Comparison of ENCODE assay signal across 8 cellular contexts in genomic region chr3:58471025-58471887, GRCh38. TPM values are rescaled to one million over a fixed set of nuclear protein-coding genes. Genes with fewer than 3 reads are reported as not detected.
DNase-seq lines count a peak whose midpoint lies in the region; ATAC-seq and TF ChIP-seq lines count a peak whose summit lies in the region.

No MANE protein-coding gene starts in this region.

- H3K9me3 ChIP-seq in neuronal stem cell (replicated peaks in 1 of 2; ENCODE audit: control insufficient read depth in 2 of 2, insufficient read depth in 1 of 2, low read depth in 1 of 2, low read length in 2 of 2): no peaks in the 10 kb centered on the region

- H3K4ac ChIP-seq in neuronal stem cell (ENCODE audit: low read length): no peak overlapping the region

- peaks cover 55% of the 10 kb centered on the region for H3K4me1 Mint-ChIP-seq in activated CD4-positive, alpha-beta T cell treated with anti-CD3 and anti-CD28 coated beads, Interleukin-2, amount 10 ng/mL, durations not matched to agents 7 days and 5 days

- H2AK5ac ChIP-seq in neuronal stem cell (ENCODE audit: low read depth, low read length): no peak overlapping the region

- H2BK12ac ChIP-seq in neuronal stem cell (ENCODE audit: low read length): no peak overlapping the region

- DNase-seq in activated CD4-positive, alpha-beta T cell treated with anti-CD3 and anti-CD28 coated beads for 4 hours: peak; percentile 9 to 22
- DNase-seq in activated CD4-positive, alpha-beta T cell treated with anti-CD3 and anti-CD28 coated beads, Interleukin-2, amount 50 U/mL, for 1 hour: no peak
- peak; percentile 73 to 92 for DNase-seq in NCI-H2081 (lab: John Stamatoyannopoulos, UW)
- DNase-seq in activated CD4-positive, alpha-beta T cell treated with anti-CD3 and anti-CD28 coated beads, Interleukin-2, amount 10 ng/mL, durations not matched to agents 7 days and 5 days: peak; percentile 69
- peak; percentile 78 for DNase-seq in epithelial cell of proximal tubule (ENCODE audit: low read depth)
- DNase-seq in neuronal stem cell (ENCODE audit: low spot score): no peak
- DNase-seq in 8988T: no peak

- CTCF ChIA-PET in activated CD4-positive, alpha-beta T cell treated with anti-CD3 and anti-CD28 coated beads, Interleukin-2, amount 10 ng/mL, durations not matched to agents 7 days and 5 days (lab: Charles Lee): interaction anchor here (0.6 to 4.4 kb wide), 8 partner anchors 8 to 213 kb away, joined by 3 to 22 read pairs (median 4); partner anchors contain the start of genes KCTD6 and PDHB

- H3K79me1 ChIP-seq in neuronal stem cell (ENCODE audit: low read depth, low read length): no peaks in the 10 kb centered on the region

- POLR2A ChIA-PET in activated CD4-positive, alpha-beta T cell treated with anti-CD3 and anti-CD28 coated beads, Interleukin-2, amount 10 ng/mL, durations not matched to agents 7 days and 5 days (lab: Charles Lee): interaction anchor here (0.5 kb wide), 2 partner anchors 408 to 782 kb away, joined by 7 to 8 read pairs; no protein-coding TSS in a partner anchor

- no CpG with 5 or more reads among the region's 10 CpGs for WGBS in neuronal stem cell (ENCODE audit: extremely low coverage in 2 of 2, insufficient read length in 2 of 2, insufficient replicate concordance in 1 of 2), 2 donors

- no peak overlapping the region for H4K91ac ChIP-seq in neuronal stem cell (ENCODE audit: low read depth, low read length, poor library complexity)

- H4K8ac ChIP-seq in neuronal stem cell (ENCODE audit: low read depth, low read length): no peak overlapping the region

- peak overlapping the region; percentile 41 for H3K18ac ChIP-seq in neuronal stem cell (ENCODE audit: low read length)

- H3K9ac ChIP-seq in neuronal stem cell (ENCODE audit: low read depth, low read length, poor library complexity): no peak overlapping the region

- H2BK5ac ChIP-seq in neuronal stem cell (ENCODE audit: low read length): no peak overlapping the region

- H3K27ac Mint-ChIP-seq in activated CD4-positive, alpha-beta T cell treated with anti-CD3 and anti-CD28 coated beads, Interleukin-2, amount 10 ng/mL, durations not matched to agents 7 days and 5 days: peak overlapping the region; percentile 92

- H2BK15ac ChIP-seq in neuronal stem cell (ENCODE audit: low read length): peak overlapping the region; percentile 34

- H3K4me3 ChIP-seq in epithelial cell of proximal tubule (ENCODE audit: low read depth, low read length) (no peak overlapping the region), neuronal stem cell (ENCODE audit: low read length in 2 of 2) (no peak overlapping the region)

- H3K23ac ChIP-seq in neuronal stem cell (ENCODE audit: low read depth, low read length, poor library complexity): no peak overlapping the region

- no peak overlapping the region for H2BK120ac ChIP-seq in neuronal stem cell (ENCODE audit: low read depth, low read length)

- H3K27me3 Mint-ChIP-seq in activated CD4-positive, alpha-beta T cell treated with anti-CD3 and anti-CD28 coated beads, Interleukin-2, amount 10 ng/mL, durations not matched to agents 7 days and 5 days: peaks cover 1% of the 10 kb centered on the region

- H3K4me2 ChIP-seq in neuronal stem cell (ENCODE audit: insufficient read depth, low read length, poor library complexity, severe bottlenecking): no peak overlapping the region

- peak overlapping the region; percentile 21 for H3K27ac ChIP-seq in neuronal stem cell (replicated peaks; ENCODE audit: low read length)

- H2AFZ ChIP-seq in neuronal stem cell (ENCODE audit: low read length): peak overlapping the region; percentile 82

- no peaks in the 10 kb centered on the region for H3K36me3 ChIP-seq in neuronal stem cell (replicated peaks in 1 of 2; ENCODE audit: control insufficient read depth in 2 of 2, insufficient read depth in 2 of 2, low read length in 2 of 2)

- H3K36me3 Mint-ChIP-seq in activated CD4-positive, alpha-beta T cell treated with anti-CD3 and anti-CD28 coated beads, Interleukin-2, amount 10 ng/mL, durations not matched to agents 7 days and 5 days (ENCODE audit: low read depth): peaks cover 2% of the 10 kb centered on the region

- no peak for ATAC-seq in HG03135 (IDR thresholded peaks at IDR 0.05; ENCODE audit: unreplicated experiment)

- TF ChIP-seq CTCF in epithelial cell of proximal tubule (conservative IDR thresholded peaks at IDR 0.05; ENCODE audit: low read depth, low read length): no peak

- H3K4me3 Mint-ChIP-seq in activated CD4-positive, alpha-beta T cell treated with anti-CD3 and anti-CD28 coated beads, Interleukin-2, amount 10 ng/mL, durations not matched to agents 7 days and 5 days: peak overlapping the region; percentile 23

- H3K9me3 Mint-ChIP-seq in activated CD4-positive, alpha-beta T cell treated with anti-CD3 and anti-CD28 coated beads, Interleukin-2, amount 10 ng/mL, durations not matched to agents 7 days and 5 days: no peaks in the 10 kb centered on the region

- peaks cover 18 to 25% of the 10 kb centered on the region in 2 donors for H3K4me1 ChIP-seq in neuronal stem cell (ENCODE audit: control insufficient read depth in 2 of 2, insufficient read depth in 1 of 2, low read depth in 1 of 2, low read length in 2 of 2)

- no peaks in the 10 kb centered on the region for H3K27me3 ChIP-seq in neuronal stem cell (ENCODE audit: control insufficient read depth in 3 of 3, insufficient read depth in 3 of 3, low read depth in 1 of 3, low read length in 3 of 3)

- H3K14ac ChIP-seq in neuronal stem cell (ENCODE audit: low read length): no peak overlapping the region

RNA-seq across cellular contexts. Expression of gene KCTD6, which starts 20.6 kb away (rescaled TPM):
- 10 to 100 TPM in 1 of 2 experiments, 1 to 10 TPM in 1; 7.7 to 10.8 TPM for total RNA-seq in activated CD4-positive, alpha-beta T cell treated with anti-CD3 and anti-CD28 coated beads, Interleukin-2, amount 10 ng/mL, durations not matched to agents 7 days and 5 days
- 7.7 and 7.9 TPM in 2 replicates for total RNA-seq in epithelial cell of proximal tubule
- 31.2 TPM for polyA plus RNA-seq in neuronal stem cell (2013, experiment 1 of 2)
- polyA plus RNA-seq in neuronal stem cell (2013, experiment 2 of 2): 30.7 TPM

RNA-seq across cellular contexts. Expression of gene PDHB, which starts 37.6 kb away (rescaled TPM):
- 10 to 100 TPM; 47.6 to 50.6 TPM for total RNA-seq in activated CD4-positive, alpha-beta T cell treated with anti-CD3 and anti-CD28 coated beads, Interleukin-2, amount 10 ng/mL, durations not matched to agents 7 days and 5 days
- total RNA-seq in epithelial cell of proximal tubule: 99.5 and 103 TPM in 2 replicates
- 89.2 TPM for polyA plus RNA-seq in neuronal stem cell (2013, experiment 1 of 2)
- 84.7 TPM for polyA plus RNA-seq in neuronal stem cell (2013, experiment 2 of 2)

Comparison
In these comparisons a context has a peak if more than half of its experiments do, and no peak if none do; other contexts are left out.
1. DNase-seq: peak in activated CD4-positive, alpha-beta T cell treated with anti-CD3 and anti-CD28 coated beads for 4 hours (2 of 2), NCI-H2081 (2 of 2), activated CD4-positive, alpha-beta T cell treated with anti-CD3 and anti-CD28 coated beads, Interleukin-2, amount 10 ng/mL, durations not matched to agents 7 days and 5 days (single experiment) and epithelial cell of proximal tubule (single experiment); none in activated CD4-positive, alpha-beta T cell treated with anti-CD3 and anti-CD28 coated beads, Interleukin-2, amount 50 U/mL, for 1 hour (single experiment), neuronal stem cell (single experiment) and 8988T (single experiment).